7 cellular contexts compared by ENCODE assay signal in the genomic region with DNA sequence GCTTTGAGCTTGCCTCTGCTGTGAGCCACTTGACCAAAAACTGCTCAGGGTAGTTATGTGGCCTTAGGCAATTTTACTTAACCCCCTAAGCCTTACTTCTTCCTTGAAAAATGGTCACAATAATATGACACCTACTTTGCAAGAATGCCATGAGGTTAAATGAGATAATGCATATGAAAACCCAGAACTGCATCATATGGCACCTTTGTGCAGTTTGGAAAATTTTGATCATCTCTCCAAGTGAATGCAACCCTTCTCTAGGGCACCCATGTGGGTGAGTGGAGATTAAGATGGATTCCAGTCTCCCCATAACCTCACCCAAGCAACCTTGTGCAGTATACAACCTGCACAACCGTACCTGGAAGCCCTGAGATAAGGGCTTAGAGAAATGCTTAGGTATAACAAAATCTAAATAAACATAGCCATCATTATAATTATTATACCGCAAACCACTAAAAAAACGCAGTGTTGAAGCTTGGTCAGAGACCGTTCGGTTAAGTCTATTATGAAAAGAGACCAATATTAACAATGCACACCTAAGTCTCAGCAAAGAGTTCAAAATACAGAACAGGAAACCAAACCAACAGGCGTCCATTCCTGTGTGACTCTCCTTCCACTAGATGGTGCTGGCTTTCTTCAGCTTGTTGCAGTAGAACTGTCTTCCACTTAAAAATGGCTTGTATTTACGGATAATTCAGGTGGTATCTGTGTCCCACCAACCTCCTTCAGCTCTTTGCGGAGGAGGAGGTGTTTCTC. TPM values are rescaled to one million over a fixed set of nuclear protein-coding genes. Genes with fewer than 3 reads are reported as not detected.
DNase-seq lines count a peak whose midpoint lies in the region; ATAC-seq, FAIRE-seq and TF ChIP-seq lines count a peak whose summit lies in the region.

No MANE protein-coding gene starts in this region.

- no peak overlapping the region for H3K18ac ChIP-seq in IMR-90 (ENCODE audit: low read depth, low read length)

- H2BK20ac ChIP-seq in IMR-90 (ENCODE audit: low read depth, low read length): no peak overlapping the region

- H3K4me1 ChIP-seq in IMR-90 (ENCODE audit: control insufficient read depth, insufficient read depth, low read length): no peaks in the 10 kb centered on the region
- no peaks in the 10 kb centered on the region for H3K4me1 ChIP-seq in Peyer's patch
- no peaks in the 10 kb centered on the region for H3K4me1 ChIP-seq in esophagus squamous epithelium

- peak; percentile 13 for FAIRE-seq in G401.6 (lab: Jason Lieb, UNC)

- H4K5ac ChIP-seq in IMR-90 (ENCODE audit: low read depth, low read length): no peak overlapping the region

- intact Hi-C loops in IMR-90 (cut with micrococcal nuclease): loop anchor here (1.0 to 2.0 kb wide), 3 partner anchors 54 to 285 kb away; no protein-coding TSS in a partner anchor
- intact Hi-C loops in esophagus squamous epithelium (cut with DNase I): no loop called here

- peak; percentile 60 for TF ChIP-seq CTCF in IMR-90 (conservative IDR thresholded peaks at IDR 0.05; ENCODE audit: low read depth, low read length)
- peak in 4 of 6 experiments; percentile 28 to 53 (median 40) for TF ChIP-seq CTCF in Peyer's patch (IDR thresholded peaks at IDR 0.05)
- TF ChIP-seq CTCF in esophagus squamous epithelium (IDR thresholded peaks at IDR 0.05): peak; percentile 11 to 50 (median 31)
- no peak for TF ChIP-seq CTCF in omental fat pad (IDR thresholded peaks at IDR 0.05)

- no peak overlapping the region for H3K4ac ChIP-seq in IMR-90 (ENCODE audit: low read depth, low read length)

- in situ Hi-C loops in IMR-90 (cut with MboI; ENCODE audit: low sequenced_read_pairs): no loop called here

- no peaks in the 10 kb centered on the region for H4K20me1 ChIP-seq in IMR-90 (ENCODE audit: insufficient read depth, low read length)

- H3K9me1 ChIP-seq in IMR-90 (ENCODE audit: insufficient read depth, low read length): no peaks in the 10 kb centered on the region

- H3K9me3 ChIP-seq in IMR-90 (ENCODE audit: control insufficient read depth, insufficient read depth, low read length) (no peaks in the 10 kb centered on the region), Peyer's patch (no peaks in the 10 kb centered on the region), esophagus squamous epithelium (no peaks in the 10 kb centered on the region)

- peak; percentile 63 for TF ChIP-seq RAD21 in IMR-90 (IDR thresholded peaks at IDR 0.05; ENCODE audit: low read length)

- H3K23ac ChIP-seq in IMR-90 (ENCODE audit: low read depth, low read length): no peak overlapping the region

- H2BK120ac ChIP-seq in IMR-90 (ENCODE audit: low read depth, low read length): no peak overlapping the region

- H2AK5ac ChIP-seq in IMR-90 (ENCODE audit: low read depth, low read length): no peak overlapping the region

- POLR2A ChIA-PET in IMR-90 (lab: Charles Lee; ENCODE audit: unreplicated experiment): no interaction called here

- peak; percentile 78 for ATAC-seq in GM21381 (IDR thresholded peaks at IDR 0.05; ENCODE audit: unreplicated experiment)
- peak; percentile 92 for ATAC-seq in IMR-90 (ENCODE audit: low read depth)
- ATAC-seq in omental fat pad (ENCODE audit: low FRiP score): peak; percentile 48
- ATAC-seq in HG03039 (IDR thresholded peaks at IDR 0.05; ENCODE audit: unreplicated experiment): no peak

- H3K36me3 ChIP-seq in IMR-90 (ENCODE audit: control insufficient read depth, insufficient read depth, low read length) (no peaks in the 10 kb centered on the region), Peyer's patch (no peaks in the 10 kb centered on the region), esophagus squamous epithelium (no peaks in the 10 kb centered on the region)

- H2AFZ ChIP-seq in IMR-90 (replicated peaks; ENCODE audit: low read length, poor library complexity): no peak overlapping the region

- no peak overlapping the region for H3K56ac ChIP-seq in IMR-90 (ENCODE audit: extremely low read depth, insufficient read depth, low read length)

- H3K9ac ChIP-seq in IMR-90 (ENCODE audit: low read depth, low read length): no peak overlapping the region

- CTCF ChIA-PET in IMR-90 (lab: Yijun Ruan, JAX): interaction anchor here (0.6 to 1.3 kb wide), 8 partner anchors 10 to 256 kb away, joined by 3 to 5 read pairs (median 3); no protein-coding TSS in a partner anchor

- H3K27me3 ChIP-seq in IMR-90 (ENCODE audit: control insufficient read depth, insufficient read depth, low read length) (no peaks in the 10 kb centered on the region; the same call in none of the 2 replicates), Peyer's patch (no peaks in the 10 kb centered on the region), esophagus squamous epithelium (peaks cover 0 to 27% (median 0%) of the 10 kb centered on the region in 4 donors)

- H2BK15ac ChIP-seq in IMR-90 (ENCODE audit: low read depth, low read length): no peak overlapping the region

- no peak overlapping the region for H4K8ac ChIP-seq in IMR-90 (ENCODE audit: low read depth in 2 of 2, low read length in 2 of 2)

- no TSS peak for BruUV-seq in IMR-90 (replicated peaks; lab: Mats Ljungman, UMichigan)

- TF ChIP-seq POLR2A in IMR-90 (IDR thresholded peaks at IDR 0.05; ENCODE audit: low read depth, low read length) (no peak), Peyer's patch (IDR thresholded peaks at IDR 0.05) (no peak), esophagus squamous epithelium (IDR thresholded peaks at IDR 0.05) (no peak)

- peak overlapping the region; percentile 28; the same call in 1 of the 2 replicates for H3K4me2 ChIP-seq in IMR-90 (ENCODE audit: low read depth, low read length)

- no peak overlapping the region for H3K4me3 ChIP-seq in IMR-90 (ENCODE audit: insufficient read depth, low read depth, low read length)
- H3K4me3 ChIP-seq in Peyer's patch: no peak overlapping the region
- H3K4me3 ChIP-seq in esophagus squamous epithelium: no peak overlapping the region

- H3K14ac ChIP-seq in IMR-90 (replicated peaks; ENCODE audit: low read depth, low read length): no peak overlapping the region

- DNase-seq in IMR-90 (peak; percentile 42), Peyer's patch (no peak), esophagus squamous epithelium (lab: John Stamatoyannopoulos, UW) (no peak), omental fat pad (ENCODE audit: low spot score) (no peak)

- H3K27ac ChIP-seq in IMR-90 (ENCODE audit: insufficient read depth, low read length) (no peak overlapping the region), Peyer's patch (no peak overlapping the region), esophagus squamous epithelium (no peak overlapping the region)

- H4K91ac ChIP-seq in IMR-90 (ENCODE audit: insufficient read depth, low read depth, low read length): no peak overlapping the region

- no peak overlapping the region for H2AK9ac ChIP-seq in IMR-90 (replicated peaks; ENCODE audit: low read depth, low read length, poor library complexity)

- H2BK5ac ChIP-seq in IMR-90 (ENCODE audit: low read depth, low read length, poor library complexity, severe bottlenecking): no peak overlapping the region

- dilution Hi-C loops in IMR-90 (cut with HindIII; ENCODE audit: low sequenced_read_pairs, unreplicated experiment): no loop called here

- WGBS in IMR-90 (ENCODE audit: extremely low coverage in 2 of 2, insufficient read length in 1 of 2), 2 experiments: no CpG with 5 or more reads among the region's 8 CpGs
- WGBS in esophagus squamous epithelium, 2 donors: 26 to 35% methylated on average over 8 of the region's 8 CpGs

- no peaks in the 10 kb centered on the region for H3K79me1 ChIP-seq in IMR-90 (ENCODE audit: low read depth in 1 of 2, low read length in 2 of 2)

TF ChIP-seq in IMR-90, 13 proteins besides CTCF, POLR2A, EP300 and RAD21:
- TF ChIP-seq RCOR1 (IDR thresholded peaks at IDR 0.05; ENCODE audit: insufficient replicate concordance, low read length) (no peak), MAFK (IDR thresholded peaks at IDR 0.05; ENCODE audit: low read depth, low read length) (no peak), SMC3 (IDR thresholded peaks at IDR 0.05; ENCODE audit: low read depth, low read length) (peak; percentile 30), FOS (IDR thresholded peaks at IDR 0.05; ENCODE audit: low read depth, low read length) (no peak), BHLHE40 (IDR thresholded peaks at IDR 0.05; ENCODE audit: low read depth, low read length) (no peak), CEBPB (IDR thresholded peaks at IDR 0.05; ENCODE audit: low read depth, low read length) (no peak), NFE2L2 (IDR thresholded peaks at IDR 0.05; ENCODE audit: low read depth, low read length) (no peak)

RNA-seq across cellular contexts. Expression of gene ASB15, which starts 21.0 kb away (rescaled TPM):
- total RNA-seq in IMR-90 (2012; rRNA removed): not detected in 2 replicates
- polyA plus RNA-seq in IMR-90 (2012; rRNA removed): not detected in 2 replicates
- not detected in 2 replicates for polyA plus RNA-seq in IMR-90 (2012; cell fraction: cytosol; rRNA removed)
- polyA plus RNA-seq in IMR-90 (2012; cell fraction: nucleus; rRNA removed; ENCODE audit: low replicate concordance): not detected in 2 replicates
- not detected for total RNA-seq in Peyer's patch
- total RNA-seq in esophagus squamous epithelium: not detected
- not detected for total RNA-seq in omental fat pad

RNA-seq across cellular contexts. Expression of gene NDUFA5, which starts 23.0 kb away (rescaled TPM):
- total RNA-seq in IMR-90 (2012; rRNA removed): 2.9 and 14.4 TPM in 2 replicates
- polyA plus RNA-seq in IMR-90 (2012; rRNA removed): 9.0 and 12.1 TPM in 2 replicates
- polyA plus RNA-seq in IMR-90 (2012; cell fraction: cytosol; rRNA removed): 0.48 and 0.86 TPM in 2 replicates
- 0.32 and 3.0 TPM in 2 replicates for polyA plus RNA-seq in IMR-90 (2012; cell fraction: nucleus; rRNA removed; ENCODE audit: low replicate concordance)
- 10 to 100 TPM; 35.7 to 55.2 (median 45.4) TPM for total RNA-seq in Peyer's patch
- total RNA-seq in esophagus squamous epithelium: 10 to 100 TPM; 17.1 to 55.6 (median 43.8) TPM
- total RNA-seq in omental fat pad: 10 to 100 TPM; 24.6 to 42.2 (median 31.1) TPM

RNA-seq across cellular contexts. Expression of gene IQUB, which starts 46.2 kb away (rescaled TPM):
- total RNA-seq in IMR-90 (2012; rRNA removed) (0.18 and 0.28 TPM in 2 replicates), Peyer's patch (not detected), esophagus squamous epithelium (under 1 TPM in 1 of 4 donors, not detected in 3; 0.27 TPM), omental fat pad (1 to 10 TPM in 2 of 4 donors, under 1 TPM in 1, not detected in 1; 0.32 to 1.6 (median 1.4) TPM)
- 0.05 and 0.06 TPM in 2 replicates for polyA plus RNA-seq in IMR-90 (2012; rRNA removed)
- polyA plus RNA-seq in IMR-90 (2012; cell fraction: cytosol; rRNA removed): 0.01 TPM in 2 replicates
- polyA plus RNA-seq in IMR-90 (2012; cell fraction: nucleus; rRNA removed; ENCODE audit: low replicate concordance): 0.02 and 0.11 TPM in 2 replicates

Comparison
In these comparisons a context has a peak if more than half of its experiments do, and no peak if none do; other contexts are left out.
1. CTCF ChIP-seq: peak in IMR-90 (single experiment), Peyer's patch (4 of 6) and esophagus squamous epithelium (6 of 6); none in omental fat pad (0 of 3).